ENCODE assay signal across 32 cellular contexts in genomic region chr1:199018471-199019135, GRCh38.
"Had no signal": no experiment of that assay in that cellular context is flagged by ENCODE, and none has a peak within 500 bp of the region (broad histone marks: within the 10 kb centered on the region; RNA-seq: fewer than 3 reads in every experiment).

No MANE protein-coding gene starts in this region.

- H3K4me1 ChIP-seq: ascending aorta, colonic mucosa, Peyer's patch, SJSA1 had no signal

- H3K36me3 ChIP-seq: ascending aorta, cardiac muscle cell, colonic mucosa, Peyer's patch, SJSA1, WERI-Rb-1 had no signal

- H3K4me2 ChIP-seq: SK-N-SH had no signal

- H3K27me3 ChIP-seq: ascending aorta, cardiac muscle cell, colonic mucosa, Peyer's patch, SJSA1 had no signal

- ATAC-seq: activated CD8-positive, alpha-beta memory T cell treated with anti-CD3 and anti-CD28 coated beads, Interleukin-2, amount 10 ng/mL, durations not matched to agents 7 days and 5 days; PC-3 had no signal

- H3K4me3 ChIP-seq: ascending aorta, cardiac muscle cell, colonic mucosa, Peyer's patch, SJSA1 had no signal

- H3K27ac ChIP-seq: ascending aorta, cardiac muscle cell, colonic mucosa, Peyer's patch, SJSA1, WERI-Rb-1 had no signal

- H3K9ac ChIP-seq: SK-N-SH had no signal

- H3K9me3 ChIP-seq: ascending aorta, colonic mucosa, Peyer's patch, SJSA1, SK-N-SH had no signal

- DNase-seq: activated CD4-positive, alpha-beta memory T cell treated with anti-CD3 and anti-CD28 coated beads, Interleukin-2, amount 10 ng/mL, durations not matched to agents 7 days and 5 days; activated CD4-positive, alpha-beta T cell treated with anti-CD3 and anti-CD28 coated beads for 1 hour; activated CD4-positive, alpha-beta T cell treated with anti-CD3 and anti-CD28 coated beads for 48 hours; activated CD4-positive, CD25-positive, alpha-beta regulatory T cell; activated CD8-positive, alpha-beta memory T cell treated with anti-CD3 and anti-CD28 coated beads for 24 hours; activated CD8-positive, alpha-beta memory T cell treated with anti-CD3 and anti-CD28 coated beads, Interleukin-2, amount 10 ng/mL, durations not matched to agents 7 days and 5 days; activated CD8-positive, alpha-beta memory T cell treated with anti-CD3 and anti-CD28 coated beads, Interleukin-2, amount 50 U/mL, for 48 hours; activated effector memory CD4-positive, alpha-beta T cell treated with Interleukin-2 at 50 U/mL for 16 hours; activated naive CD4-positive, alpha-beta T cell; activated naive CD4-positive, alpha-beta T cell treated with anti-CD3 and anti-CD28 coated beads, Interleukin-2, amount 50 U/mL, for 16 hours; activated naive CD8-positive, alpha-beta T cell treated with anti-CD3 and anti-CD28 coated beads for 36 hours; activated T-cell treated with anti-CD3 and anti-CD28 coated beads, Interleukin-2, amount 50 U/mL, for 48 hours; amniotic stem cell; colonic mucosa; KBM-7; NCI-H1105; NCI-H1417 treated with DMSO at 0.1 percent for 48 hours; NCI-H187 treated with DMSO at 0.1 percent for 48 hours; NCI-H2081; NCI-H345; NCI-H510A; NCI-H526; NCI-H748 treated with DMSO at 0.1 percent for 48 hours; PC-3; Peyer's patch; RPMI8226; SHP77 treated with DMSO at 0.1 percent for 48 hours; SK-N-SH; WERI-Rb-1 had no signal
